ENCODE assay signal across 1 cellular context in genomic region chr20:10711903-10712373, GRCh38.
TF ChIP-seq lines count a peak whose summit lies in the region.

No MANE protein-coding gene starts in this region.

TF ChIP-seq in HepG2, 621 proteins besides CTCF, POLR2A, EP300 and RAD21 (continued from another document and continues in another):
- TF ChIP-seq TRAFD1 (CRISPR knock-in tag; IDR thresholded peaks at IDR 0.05; ENCODE audit: borderline replicate concordance) (no peak), SSRP1 (CRISPR knock-in tag; IDR thresholded peaks at IDR 0.05) (no peak), MED1 (CRISPR knock-in tag; IDR thresholded peaks at IDR 0.05) (no peak), ATAD3A (CRISPR knock-in tag; IDR thresholded peaks at IDR 0.05) (no peak), HIVEP1 (CRISPR knock-in tag; IDR thresholded peaks at IDR 0.05) (no peak), ZNF337 (CRISPR knock-in tag; IDR thresholded peaks at IDR 0.05; ENCODE audit: borderline replicate concordance, low read depth) (no peak), HOXA9 (CRISPR knock-in tag; IDR thresholded peaks at IDR 0.05; ENCODE audit: borderline replicate concordance) (no peak), RXRB (CRISPR knock-in tag; IDR thresholded peaks at IDR 0.05; ENCODE audit: borderline replicate concordance) (no peak), ZFYVE20 (CRISPR knock-in tag; IDR thresholded peaks at IDR 0.05; ENCODE audit: borderline replicate concordance, low read depth) (no peak), ZNF672 (CRISPR knock-in tag; IDR thresholded peaks at IDR 0.05) (no peak), SKI (IDR thresholded peaks at IDR 0.05; ENCODE audit: partially characterized antibody) (peak; percentile 2), CSRNP2 (CRISPR knock-in tag; conservative IDR thresholded peaks at IDR 0.05; ENCODE audit: low read depth) (no peak), BCL6 (CRISPR knock-in tag; IDR thresholded peaks at IDR 0.05) (peak; percentile 48), HBP1 (CRISPR knock-in tag; IDR thresholded peaks at IDR 0.05; ENCODE audit: low read depth) (no peak), TAF1 (CRISPR knock-in tag; IDR thresholded peaks at IDR 0.05) (0 out of 2 replicates have a peak, but pooled peaks have one; percentile 20), ZNF83 (CRISPR knock-in tag; IDR thresholded peaks at IDR 0.05; ENCODE audit: borderline replicate concordance) (no peak), ZNF788 (CRISPR knock-in tag; IDR thresholded peaks at IDR 0.05; ENCODE audit: borderline replicate concordance) (no peak), NFAT5 (CRISPR knock-in tag; IDR thresholded peaks at IDR 0.05) (no peak), GMEB2 (CRISPR knock-in tag; IDR thresholded peaks at IDR 0.05; ENCODE audit: low read depth) (no peak), ETS1 (CRISPR knock-in tag; IDR thresholded peaks at IDR 0.05) (no peak), ARID3A (IDR thresholded peaks at IDR 0.05; ENCODE audit: low read depth, low read length) (no peak), ARID2 (CRISPR knock-in tag; IDR thresholded peaks at IDR 0.05; ENCODE audit: borderline replicate concordance) (no peak), ASH2L (IDR thresholded peaks at IDR 0.05; ENCODE audit: insufficient read length, low read depth, low read length) (peak; percentile 3), PLSCR1 (CRISPR knock-in tag; IDR thresholded peaks at IDR 0.05; ENCODE audit: borderline replicate concordance) (no peak), ISL2 (CRISPR knock-in tag; IDR thresholded peaks at IDR 0.05) (peak; percentile 33; the same call in 1 of the 2 replicates), PATZ1 (CRISPR knock-in tag; IDR thresholded peaks at IDR 0.05) (0 out of 2 replicates have a peak, but pooled peaks have one; percentile 34), ZSCAN9 (CRISPR knock-in tag; IDR thresholded peaks at IDR 0.05; ENCODE audit: borderline replicate concordance) (no peak), HINFP (CRISPR knock-in tag; IDR thresholded peaks at IDR 0.05; ENCODE audit: low read depth) (no peak), HMGXB3 (CRISPR knock-in tag; IDR thresholded peaks at IDR 0.05; ENCODE audit: borderline replicate concordance) (no peak), ZNF33B (CRISPR knock-in tag; IDR thresholded peaks at IDR 0.05) (no peak), SMARCE1 (IDR thresholded peaks at IDR 0.05; ENCODE audit: borderline replicate concordance) (no peak)
